16 cellular contexts compared by ENCODE assay signal in genomic region chr17:77644181-77644972, GRCh38.
DNase-seq lines count a peak whose midpoint lies in the region; ATAC-seq and TF ChIP-seq lines count a peak whose summit lies in the region.
"Had no signal": no experiment of that assay in that cellular context is flagged by ENCODE, and none has a peak within 500 bp of the region (broad histone marks: within the 10 kb centered on the region; RNA-seq: fewer than 3 reads in every experiment).

No MANE protein-coding gene starts in this region.

- H3K9ac ChIP-seq in neuronal stem cell (ENCODE audit: low read depth, low read length, poor library complexity), result no peak overlapping the region

- no peaks in the 10 kb centered on the region for H3K79me1 ChIP-seq in neuronal stem cell (ENCODE audit: low read depth, low read length)

- no peak overlapping the region for H2AFZ ChIP-seq in neuronal stem cell (ENCODE audit: low read length)

- peak overlapping the region; percentile 95 for H3K27ac Mint-ChIP-seq in activated CD4-positive, alpha-beta T cell treated with anti-CD3 and anti-CD28 coated beads, Interleukin-2, amount 10 ng/mL, durations not matched to agents 7 days and 5 days
- peak overlapping the region; percentile 54 for H3K27ac Mint-ChIP-seq in activated naive CD8-positive, alpha-beta T cell

- no peak overlapping the region for H2BK5ac ChIP-seq in neuronal stem cell (ENCODE audit: low read length)

- no CpG with 5 or more reads among the region's 13 CpGs for WGBS in neuronal stem cell (ENCODE audit: extremely low coverage in 2 of 2, insufficient read length in 2 of 2, insufficient replicate concordance in 1 of 2), 2 donors

- no peak overlapping the region for H4K8ac ChIP-seq in neuronal stem cell (ENCODE audit: low read depth, low read length)

- no peak overlapping the region for H3K14ac ChIP-seq in neuronal stem cell (ENCODE audit: low read length)

- H3K9me3 ChIP-seq in neuronal stem cell (replicated peaks in 1 of 2; ENCODE audit: control insufficient read depth in 2 of 2, insufficient read depth in 1 of 2, low read depth in 1 of 2, low read length in 2 of 2), result no peaks in the 10 kb centered on the region
- H3K9me3 ChIP-seq: vagina had no signal

- no peak overlapping the region for H3K4me3 ChIP-seq in neuronal stem cell (ENCODE audit: low read length in 2 of 2)
- H3K4me3 ChIP-seq: vagina had no signal

- peaks cover 3% of the 10 kb centered on the region for H3K36me3 Mint-ChIP-seq in activated CD4-positive, alpha-beta T cell treated with anti-CD3 and anti-CD28 coated beads, Interleukin-2, amount 10 ng/mL, durations not matched to agents 7 days and 5 days (ENCODE audit: low read depth)
- H3K36me3 Mint-ChIP-seq in activated naive CD8-positive, alpha-beta T cell, result no peaks in the 10 kb centered on the region

- H3K36me3 ChIP-seq in neuronal stem cell (replicated peaks in 1 of 2; ENCODE audit: control insufficient read depth in 2 of 2, insufficient read depth in 2 of 2, low read length in 2 of 2), result no peaks in the 10 kb centered on the region
- H3K36me3 ChIP-seq: vagina had no signal

- peaks cover 9% of the 10 kb centered on the region for H3K9me3 Mint-ChIP-seq in activated CD4-positive, alpha-beta T cell treated with anti-CD3 and anti-CD28 coated beads, Interleukin-2, amount 10 ng/mL, durations not matched to agents 7 days and 5 days
- no peaks in the 10 kb centered on the region for H3K9me3 Mint-ChIP-seq in activated naive CD8-positive, alpha-beta T cell (ENCODE audit: low read depth)

- H3K4me1 ChIP-seq in neuronal stem cell (ENCODE audit: control insufficient read depth in 2 of 2, insufficient read depth in 1 of 2, low read depth in 1 of 2, low read length in 2 of 2), result peaks cover 0 to 8% of the 10 kb centered on the region in 2 donors

- no peak for DNase-seq in activated CD4-positive, alpha-beta T cell treated with anti-CD3 and anti-CD28 coated beads, Interleukin-2, amount 10 ng/mL, durations not matched to agents 7 days and 5 days
- no peak for DNase-seq in activated CD4-positive, alpha-beta T cell treated with anti-CD3 and anti-CD28 coated beads for 48 hours
- DNase-seq in NCI-H1694 (lab: John Stamatoyannopoulos, UW) (peak; percentile 56), neuronal stem cell (ENCODE audit: low spot score) (no peak), RWPE1 (ENCODE audit: low spot score) (no peak)
- DNase-seq: ACHN, Calu3, mesenchymal stem cell, MV-4-11, NCI-H526 had no signal

- TF ChIP-seq CTCF in RWPE1 (conservative IDR thresholded peaks at IDR 0.05; ENCODE audit: low read depth), result no peak

- no peak overlapping the region for H3K4ac ChIP-seq in neuronal stem cell (ENCODE audit: low read length)

- H3K27me3 ChIP-seq in neuronal stem cell (ENCODE audit: control insufficient read depth in 3 of 3, insufficient read depth in 3 of 3, low read depth in 1 of 3, low read length in 3 of 3), result peaks cover 0 to 2% (median 0%) of the 10 kb centered on the region in 3 experiments
- H3K27me3 ChIP-seq: vagina had no signal

- no peak overlapping the region for H3K23ac ChIP-seq in neuronal stem cell (ENCODE audit: low read depth, low read length, poor library complexity)

- H2BK120ac ChIP-seq in neuronal stem cell (ENCODE audit: low read depth, low read length), result no peak overlapping the region

- peak overlapping the region; percentile 41 for H2AK5ac ChIP-seq in neuronal stem cell (ENCODE audit: low read depth, low read length)

- CTCF ChIA-PET in activated CD4-positive, alpha-beta T cell treated with anti-CD3 and anti-CD28 coated beads, Interleukin-2, amount 10 ng/mL, durations not matched to agents 7 days and 5 days (lab: Charles Lee), result interaction anchor here (0.9 to 1.3 kb wide), 5 partner anchors 12 to 37 kb away, joined by 3 to 5 read pairs (median 3); no protein-coding TSS in a partner anchor
- CTCF ChIA-PET in RWPE1 (lab: Yijun Ruan, JAX), result interaction anchor here (0.7 kb wide), 1 partner anchor 50 kb away, joined by 3 read pairs; no protein-coding TSS in a partner anchor

- H4K91ac ChIP-seq in neuronal stem cell (ENCODE audit: low read depth, low read length, poor library complexity), result no peak overlapping the region

- peak overlapping the region; percentile 2 for H2BK15ac ChIP-seq in neuronal stem cell (ENCODE audit: low read length)

- POLR2A ChIA-PET in activated CD4-positive, alpha-beta T cell treated with anti-CD3 and anti-CD28 coated beads, Interleukin-2, amount 10 ng/mL, durations not matched to agents 7 days and 5 days (lab: Charles Lee), result no interaction called here
- POLR2A ChIA-PET in RWPE1 (lab: Yijun Ruan, JAX; ENCODE audit: low non-redundant PET), result no interaction called here

- H3K18ac ChIP-seq in neuronal stem cell (ENCODE audit: low read length), result peak overlapping the region; percentile 1

- H3K4me1 Mint-ChIP-seq in activated CD4-positive, alpha-beta T cell treated with anti-CD3 and anti-CD28 coated beads, Interleukin-2, amount 10 ng/mL, durations not matched to agents 7 days and 5 days, result peaks cover 28% of the 10 kb centered on the region
- H3K4me1 Mint-ChIP-seq in activated naive CD8-positive, alpha-beta T cell (ENCODE audit: low read depth), result peaks cover 28% of the 10 kb centered on the region

- H3K4me3 Mint-ChIP-seq in activated CD4-positive, alpha-beta T cell treated with anti-CD3 and anti-CD28 coated beads, Interleukin-2, amount 10 ng/mL, durations not matched to agents 7 days and 5 days, result no peak overlapping the region
- H3K4me3 Mint-ChIP-seq in activated naive CD8-positive, alpha-beta T cell, result peak overlapping the region; percentile 38

- H3K27ac ChIP-seq in neuronal stem cell (replicated peaks; ENCODE audit: low read length) (no peak overlapping the region), RWPE1 (no peak overlapping the region)
- H3K27ac ChIP-seq: epithelial cell of prostate, vagina had no signal

- ATAC-seq in GM21447 (IDR thresholded peaks at IDR 0.05; ENCODE audit: unreplicated experiment) (no peak), HG02970 (IDR thresholded peaks at IDR 0.05; ENCODE audit: low FRiP score, unreplicated experiment) (no peak)
- ATAC-seq: Right ventricle myocardium inferior had no signal

- H3K27me3 Mint-ChIP-seq in activated CD4-positive, alpha-beta T cell treated with anti-CD3 and anti-CD28 coated beads, Interleukin-2, amount 10 ng/mL, durations not matched to agents 7 days and 5 days, result peaks cover 13% of the 10 kb centered on the region
- H3K27me3 Mint-ChIP-seq in activated naive CD8-positive, alpha-beta T cell, result no peaks in the 10 kb centered on the region

- H2BK12ac ChIP-seq in neuronal stem cell (ENCODE audit: low read length), result peak overlapping the region; percentile 53

- H3K4me2 ChIP-seq in neuronal stem cell (ENCODE audit: insufficient read depth, low read length, poor library complexity, severe bottlenecking), result no peak overlapping the region
